Comparison of ENCODE assay signal across 8 cellular contexts in the genomic region with DNA sequence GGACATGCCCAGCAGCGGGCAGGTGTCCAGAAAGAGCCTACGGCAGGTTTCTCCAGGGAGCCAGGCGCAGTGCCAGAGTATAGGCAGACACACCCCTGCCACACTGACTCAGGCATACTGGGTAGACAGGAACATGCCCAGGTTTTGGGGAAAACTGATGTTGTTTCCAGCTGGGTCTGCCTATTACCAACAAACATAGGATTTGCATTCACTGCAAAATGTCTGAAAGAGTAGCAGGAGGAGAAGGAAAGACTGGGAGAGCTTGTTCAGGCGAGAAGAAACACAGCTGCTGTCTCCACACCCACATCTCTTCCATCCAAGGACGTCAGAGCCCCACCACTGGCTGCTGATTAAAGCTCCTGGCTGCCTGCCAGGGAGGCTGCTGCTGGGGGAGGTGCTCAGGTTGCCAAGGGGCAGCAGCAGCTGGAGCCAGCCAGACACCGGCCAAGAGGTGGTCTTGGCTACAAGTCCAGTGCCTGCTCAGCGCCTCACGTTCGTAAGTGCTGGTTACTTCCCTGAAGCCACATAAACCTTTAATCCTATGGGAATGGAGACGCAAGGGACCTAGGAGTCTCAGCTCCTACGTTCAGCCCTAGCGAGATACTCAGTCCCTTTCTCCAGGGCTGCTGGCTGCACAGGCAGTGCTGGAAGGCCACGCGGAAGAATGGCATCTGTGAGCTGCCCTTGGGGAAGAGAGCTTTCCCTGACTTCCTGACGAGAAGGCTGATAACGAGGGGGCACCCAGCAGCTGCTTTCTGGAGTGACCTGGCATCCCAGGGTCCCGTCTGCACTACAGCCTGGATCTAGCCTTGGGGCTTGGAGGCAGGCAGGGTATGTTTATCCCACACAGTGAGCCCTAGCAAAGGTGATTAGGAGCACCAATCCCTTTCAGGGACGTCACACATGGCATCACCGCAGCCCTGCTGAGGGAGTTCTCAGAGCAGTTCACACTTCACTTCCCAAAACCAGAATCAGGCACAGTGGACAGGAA. TPM values are rescaled to one million over a fixed set of nuclear protein-coding genes. Genes with fewer than 3 reads are reported as not detected.
DNase-seq lines count a peak whose midpoint lies in the region; ATAC-seq, FAIRE-seq and TF ChIP-seq lines count a peak whose summit lies in the region.

No MANE protein-coding gene starts in this region.

- H3K9me2 ChIP-seq in MM.1S (replicated peaks; ENCODE audit: insufficient read depth, low read length) = no peaks in the 10 kb centered on the region

- no peaks in the 10 kb centered on the region for H3F3A ChIP-seq in MM.1S (ENCODE audit: insufficient read depth, low read length)

- DNase-seq in HAP-1 (ENCODE audit: low spot score in 2 of 2) (peak; percentile 24 to 74), NCI-H2196 (lab: John Stamatoyannopoulos, UW; ENCODE audit: unreplicated experiment) (peak; percentile 89), esophagus squamous epithelium (lab: John Stamatoyannopoulos, UW) (no peak), nephron progenitor cell (peak; percentile 43), urothelium cell line (ENCODE audit: low spot score) (peak; percentile 95), MM.1S (no peak)
- DNase-seq in activated CD4-positive, alpha-beta T cell treated with anti-CD3 and anti-CD28 coated beads, Interleukin-2, amount 50 U/mL, for 48 hours = peak; percentile 31 to 48

- 9 to 28% methylated on average over 13 to 15 of the region's 19 CpGs for WGBS in esophagus squamous epithelium, 2 donors

- H3K9me3 Mint-ChIP-seq in nephron progenitor cell = no peaks in the 10 kb centered on the region

- intact Hi-C loops in esophagus squamous epithelium (cut with DNase I) = loop anchor here (5.0 kb wide), 1 partner anchor 90 kb away; no protein-coding TSS in a partner anchor

- in situ Hi-C loops in HAP-1 (cut with MboI; ENCODE audit: low sequenced_read_pairs) = loop anchor here (5.0 kb wide), 1 partner anchor 90 kb away; no protein-coding TSS in a partner anchor

- H3K4me1 ChIP-seq in HAP-1 (peaks cover 7% of the 10 kb centered on the region; the same call in 1 of the 2 replicates), esophagus squamous epithelium (peaks cover 42 to 81% (median 51%) of the 10 kb centered on the region in 3 donors), MM.1S (ENCODE audit: low read length) (no peaks in the 10 kb centered on the region)

- H3K4me3 Mint-ChIP-seq in nephron progenitor cell = no peak overlapping the region

- H3K9me3 ChIP-seq in HAP-1 (no peaks in the 10 kb centered on the region), esophagus squamous epithelium (no peaks in the 10 kb centered on the region), MM.1S (replicated peaks; ENCODE audit: insufficient read depth, low read length) (no peaks in the 10 kb centered on the region)

- H3K9ac ChIP-seq in MM.1S (ENCODE audit: low read length) = no peak overlapping the region

- no peak for TF ChIP-seq CTCF in esophagus squamous epithelium (IDR thresholded peaks at IDR 0.05)
- no peak for TF ChIP-seq CTCF in nephron progenitor cell (IDR thresholded peaks at IDR 0.05)
- no peak for TF ChIP-seq CTCF in MM.1S (IDR thresholded peaks at IDR 0.05; ENCODE audit: low read length)

- no peak for FAIRE-seq in urothelium cell line (lab: Jason Lieb, UNC)

- H3K4me2 ChIP-seq in MM.1S (ENCODE audit: low read depth, low read length) = no peak overlapping the region

- peaks cover 90% of the 10 kb centered on the region for H3K4me1 Mint-ChIP-seq in nephron progenitor cell

- ATAC-seq in HG03139 (IDR thresholded peaks at IDR 0.05; ENCODE audit: unreplicated experiment) = no peak

- H4K20me1 ChIP-seq in MM.1S (ENCODE audit: insufficient read depth, low read length) = no peaks in the 10 kb centered on the region

- H3K36me3 Mint-ChIP-seq in nephron progenitor cell (ENCODE audit: low read depth) = no peaks in the 10 kb centered on the region

- H3K27me3 ChIP-seq in HAP-1 (ENCODE audit: low read depth) = no peaks in the 10 kb centered on the region
- no peaks in the 10 kb centered on the region for H3K27me3 ChIP-seq in esophagus squamous epithelium
- no peaks in the 10 kb centered on the region for H3K27me3 ChIP-seq in MM.1S (replicated peaks; ENCODE audit: insufficient read depth, low read length)

- H3K27me3 Mint-ChIP-seq in nephron progenitor cell (ENCODE audit: low read depth, poor library complexity) = peaks cover 11% of the 10 kb centered on the region

- no peak overlapping the region for H3K4me3 ChIP-seq in HAP-1
- H3K4me3 ChIP-seq in esophagus squamous epithelium = peak overlapping the region in 2 of 4 donors; percentile 4 to 44
- H3K4me3 ChIP-seq in MM.1S (ENCODE audit: low read length) = no peak overlapping the region

- no peaks in the 10 kb centered on the region for H3K36me3 ChIP-seq in HAP-1 (replicated peaks)
- H3K36me3 ChIP-seq in esophagus squamous epithelium = no peaks in the 10 kb centered on the region
- H3K36me3 ChIP-seq in MM.1S (replicated peaks; ENCODE audit: insufficient read depth, low read length) = no peaks in the 10 kb centered on the region

- TF ChIP-seq POLR2A in esophagus squamous epithelium (IDR thresholded peaks at IDR 0.05) = no peak

- H2AFZ ChIP-seq in MM.1S (ENCODE audit: low read length) = no peak overlapping the region

- peak overlapping the region; percentile 51 for H3K27ac Mint-ChIP-seq in nephron progenitor cell

- peak overlapping the region; percentile 70 to 86 (median 82) for H3K27ac ChIP-seq in esophagus squamous epithelium
- no peak overlapping the region for H3K27ac ChIP-seq in MM.1S (ENCODE audit: low read length)

- H3K79me2 ChIP-seq in MM.1S (ENCODE audit: low read length) = no peaks in the 10 kb centered on the region

RNA-seq across cellular contexts. Expression of a gene that starts 58.1 kb away (rescaled TPM):
- 10 to 100 TPM; 44.6 to 87.8 (median 60.8) TPM for total RNA-seq in esophagus squamous epithelium

Comparison
In these comparisons a context has a peak if more than half of its experiments do, and no peak if none do; other contexts are left out.
1. DNase-seq: peak in HAP-1 (2 of 2), NCI-H2196 (single experiment), activated CD4-positive, alpha-beta T cell treated with anti-CD3 and anti-CD28 coated beads, Interleukin-2, amount 50 U/mL, for 48 hours (2 of 2), nephron progenitor cell (single experiment) and urothelium cell line (single experiment); none in esophagus squamous epithelium (single experiment) and MM.1S (single experiment).